Comparison of ENCODE assay signal across 8 cellular contexts in genomic region chr1:50959303-50959912, GRCh38. TPM values are rescaled to one million over a fixed set of nuclear protein-coding genes. Genes with fewer than 3 reads are reported as not detected.
A peak's percentile ranks its signal among the peaks of the same experiment; 100 is the strongest.
DNase-seq lines count a peak whose midpoint lies in the region; ATAC-seq and TF ChIP-seq lines count a peak whose summit lies in the region.

No MANE protein-coding gene starts in this region.

- H3K9me3 Mint-ChIP-seq in activated CD4-positive, alpha-beta T cell treated with anti-CD3 and anti-CD28 coated beads, Interleukin-2, amount 10 ng/mL, durations not matched to agents 24 days and 14 days, result no peaks in the 10 kb centered on the region

- H3K27ac ChIP-seq in RWPE1 (peak overlapping the region; percentile 99), coronary artery (peak overlapping the region; percentile 63 to 89), mesendoderm (ENCODE audit: low read depth, low read length) (peak overlapping the region; percentile 93), uterus (peak overlapping the region; percentile 83 to 87)

- intact Hi-C loops in activated CD4-positive, alpha-beta T cell treated with anti-CD3 and anti-CD28 coated beads, Interleukin-2, amount 10 ng/mL, durations not matched to agents 24 days and 14 days (cut with micrococcal nuclease), result loop anchor here (2.0 kb wide), 1 partner anchor 29 kb away; no protein-coding TSS in a partner anchor
- intact Hi-C loops in uterus (cut with DNase I; ENCODE audit: low total_unique reads), result no loop called here

- H3K9me3 ChIP-seq in uterus, result no peaks in the 10 kb centered on the region

- peaks cover 2% of the 10 kb centered on the region for H3K36me3 Mint-ChIP-seq in activated CD4-positive, alpha-beta T cell treated with anti-CD3 and anti-CD28 coated beads, Interleukin-2, amount 10 ng/mL, durations not matched to agents 24 days and 14 days (ENCODE audit: low read depth)

- POLR2A ChIA-PET in RWPE1 (lab: Yijun Ruan, JAX; ENCODE audit: low non-redundant PET), result no interaction called here

- no peaks in the 10 kb centered on the region for H3K36me3 ChIP-seq in mesendoderm (ENCODE audit: control insufficient read depth, insufficient read depth, low read length)
- no peaks in the 10 kb centered on the region for H3K36me3 ChIP-seq in uterus

- H3K56ac ChIP-seq in mesendoderm (ENCODE audit: low read length), result peak overlapping the region; percentile 85

- H4K5ac ChIP-seq in mesendoderm (ENCODE audit: low read length), result no peak overlapping the region

- H3K4ac ChIP-seq in mesendoderm (ENCODE audit: low read depth, low read length), result peak overlapping the region; percentile 73

- H3K9ac ChIP-seq in mesendoderm (ENCODE audit: low read length), result peak overlapping the region; percentile 84

- H2BK15ac ChIP-seq in mesendoderm (replicated peaks; ENCODE audit: low read depth), result no peak overlapping the region

- WGBS in mesendoderm (ENCODE audit: extremely low coverage, insufficient coverage, low lambda C conversion rate), result 100% methylated on average over 5 of the region's 38 CpGs

- peak overlapping the region; percentile 70 for H4K8ac ChIP-seq in mesendoderm (ENCODE audit: low read depth, low read length)

- peaks cover 2% of the 10 kb centered on the region for H3K4me1 ChIP-seq in mesendoderm (ENCODE audit: control insufficient read depth, low read depth, low read length)
- no peaks in the 10 kb centered on the region for H3K4me1 ChIP-seq in uterus

- H3K79me1 ChIP-seq in mesendoderm (ENCODE audit: low read length), result peaks cover 2% of the 10 kb centered on the region

- H2BK5ac ChIP-seq in mesendoderm (ENCODE audit: low read length), result peak overlapping the region; percentile 23

- H3K4me3 ChIP-seq in coronary artery, result peak overlapping the region; percentile 80
- peak overlapping the region; percentile 90 for H3K4me3 ChIP-seq in mesendoderm (ENCODE audit: low read length)
- peak overlapping the region; percentile 59 to 85 for H3K4me3 ChIP-seq in uterus

- H3K27me3 ChIP-seq in mesendoderm (ENCODE audit: insufficient read depth, low read length, poor library complexity) (no peaks in the 10 kb centered on the region), uterus (no peaks in the 10 kb centered on the region)

- H3K4me3 Mint-ChIP-seq in activated CD4-positive, alpha-beta T cell treated with anti-CD3 and anti-CD28 coated beads, Interleukin-2, amount 10 ng/mL, durations not matched to agents 24 days and 14 days, result peak overlapping the region; percentile 87

- H2AK5ac ChIP-seq in mesendoderm (ENCODE audit: low read length), result no peak overlapping the region

- peak overlapping the region; percentile 88 for H3K18ac ChIP-seq in mesendoderm (ENCODE audit: low read length)

- no peak for TF ChIP-seq CTCF in RWPE1 (conservative IDR thresholded peaks at IDR 0.05; ENCODE audit: low read depth)
- no peak for TF ChIP-seq CTCF in coronary artery (IDR thresholded peaks at IDR 0.05)
- TF ChIP-seq CTCF in uterus (IDR thresholded peaks at IDR 0.05), result no peak

- CTCF ChIA-PET in RWPE1 (lab: Yijun Ruan, JAX), result interaction anchor here (0.5 to 2.1 kb wide), 2 partner anchors 30 to 310 kb away, joined by 4 to 8 read pairs; no protein-coding TSS in a partner anchor

- peaks cover 15% of the 10 kb centered on the region for H3K79me2 ChIP-seq in mesendoderm (ENCODE audit: control insufficient read depth, insufficient read depth, low read length)

- peaks cover 7% of the 10 kb centered on the region for H3K27me3 Mint-ChIP-seq in activated CD4-positive, alpha-beta T cell treated with anti-CD3 and anti-CD28 coated beads, Interleukin-2, amount 10 ng/mL, durations not matched to agents 24 days and 14 days

- peak overlapping the region; percentile 86 for H3K4me2 ChIP-seq in mesendoderm (ENCODE audit: low read length)

- H2BK120ac ChIP-seq in mesendoderm (ENCODE audit: low read depth, low read length), result no peak overlapping the region

- peaks cover 22% of the 10 kb centered on the region for H3K4me1 Mint-ChIP-seq in activated CD4-positive, alpha-beta T cell treated with anti-CD3 and anti-CD28 coated beads, Interleukin-2, amount 10 ng/mL, durations not matched to agents 24 days and 14 days

- no peak overlapping the region for H3K23ac ChIP-seq in mesendoderm (ENCODE audit: low read length)

- peak; percentile 12 for ATAC-seq in HG02943 (IDR thresholded peaks at IDR 0.05; ENCODE audit: low read depth, unreplicated experiment)

- TF ChIP-seq POLR2A in uterus (IDR thresholded peaks at IDR 0.05), result no peak

- peak overlapping the region; percentile 86 for H3K27ac Mint-ChIP-seq in activated CD4-positive, alpha-beta T cell treated with anti-CD3 and anti-CD28 coated beads, Interleukin-2, amount 10 ng/mL, durations not matched to agents 24 days and 14 days

- DNase-seq in activated CD4-positive, alpha-beta T cell treated with anti-CD3 and anti-CD28 coated beads, Interleukin-2, amount 10 ng/mL, durations not matched to agents 24 days and 14 days, result no peak
- DNase-seq in activated CD4-positive, alpha-beta T cell treated with anti-CD3 and anti-CD28 coated beads, Interleukin-2, amount 50 U/mL, for 1 hour, result no peak
- DNase-seq in RWPE1 (ENCODE audit: low spot score) (peak; percentile 45), coronary artery (ENCODE audit: low spot score) (no peak), mesendoderm (peak; percentile 55), uterus (peak in 1 of 2 donors; percentile 35), cerebellar nuclear complex (lab: John Stamatoyannopoulos, UW) (no peak)

RNA-seq across cellular contexts. Expression of gene FAF1, which starts 0.7 kb away (rescaled TPM):
- 63.7 and 67.2 TPM in 2 replicates for total RNA-seq in activated CD4-positive, alpha-beta T cell treated with anti-CD3 and anti-CD28 coated beads, Interleukin-2, amount 10 ng/mL, durations not matched to agents 24 days and 14 days
- 30.1 TPM for polyA plus RNA-seq in mesendoderm (2013, experiment 1 of 2)
- polyA plus RNA-seq in mesendoderm (2013, experiment 2 of 2), result 30.7 TPM
- total RNA-seq in uterus, result 10 to 100 TPM; 34.1 to 77.2 (median 64.1) TPM

RNA-seq across cellular contexts. Expression of gene CDKN2C, which starts 10.6 kb away (rescaled TPM):
- total RNA-seq in activated CD4-positive, alpha-beta T cell treated with anti-CD3 and anti-CD28 coated beads, Interleukin-2, amount 10 ng/mL, durations not matched to agents 24 days and 14 days, result 12.8 and 13.7 TPM in 2 replicates
- 0.10 TPM for polyA plus RNA-seq in mesendoderm (2013, experiment 1 of 2)
- 0.03 TPM for polyA plus RNA-seq in mesendoderm (2013, experiment 2 of 2)
- 100 to 1,000 TPM in 1 of 4 donors, 10 to 100 TPM in 3; 13.4 to 103 (median 22.2) TPM for total RNA-seq in uterus

Comparison
In these comparisons a context has a peak if more than half of its experiments do, and no peak if none do; other contexts are left out.
1. DNase-seq: peak in RWPE1 (single experiment) and mesendoderm (single experiment); none in activated CD4-positive, alpha-beta T cell treated with anti-CD3 and anti-CD28 coated beads, Interleukin-2, amount 10 ng/mL, durations not matched to agents 24 days and 14 days (single experiment), activated CD4-positive, alpha-beta T cell treated with anti-CD3 and anti-CD28 coated beads, Interleukin-2, amount 50 U/mL, for 1 hour (single experiment), coronary artery (single experiment) and cerebellar nuclear complex (0 of 2).
2. Peak in every context shown above with its lines, with median percentiles within 50 percentile points of each other: H3K27ac ChIP-seq and H3K4me3 ChIP-seq.